1 cellular context compared by ENCODE assay signal in the genomic region with DNA sequence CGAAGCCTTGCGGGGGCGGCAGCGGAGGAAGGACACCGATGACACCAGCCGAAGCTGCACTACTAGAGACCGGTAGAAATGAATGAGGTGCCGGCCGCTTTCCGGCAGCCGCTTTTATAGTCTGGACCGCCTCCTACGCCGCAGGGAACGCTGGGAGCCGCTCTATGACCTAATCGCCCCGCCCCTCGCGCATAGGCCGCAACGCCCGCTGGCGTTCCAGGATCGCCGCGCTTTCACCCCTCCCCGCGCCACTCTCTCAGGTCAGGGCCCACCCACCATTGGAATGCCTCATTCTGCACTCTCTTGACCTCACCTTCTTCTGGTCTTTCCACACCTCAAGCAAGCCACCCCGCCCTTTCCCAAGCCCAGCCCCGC.
A peak's percentile ranks its signal among the peaks of the same experiment; 100 is the strongest.
TF ChIP-seq lines count a peak whose summit lies in the region.

Gene DDX5, minus strand, starts transcription at position 89 of the 375 bp plus-strand sequence. CDS start 170 bp downstream, outside the sequence.

TF ChIP-seq in K562, 482 proteins besides CTCF, POLR2A, EP300 and RAD21 (continued from another document and continues in another):
- TF ChIP-seq TRIM25 (IDR thresholded peaks at IDR 0.05; ENCODE audit: borderline replicate concordance), result no peak
- no peak for TF ChIP-seq GABPB2 (CRISPR knock-in tag; conservative IDR thresholded peaks at IDR 0.05)
- TF ChIP-seq LEF1 (IDR thresholded peaks at IDR 0.05), result no peak
- TF ChIP-seq KDM5B (IDR thresholded peaks at IDR 0.05; ENCODE audit: insufficient replicate concordance, low read depth, low read length), result peak; percentile 98
- peak; percentile 72; the same call in 1 of the 2 replicates for TF ChIP-seq HNRNPL (IDR thresholded peaks at IDR 0.05; ENCODE audit: low read depth, low read length)
- TF ChIP-seq AFF1 (IDR thresholded peaks at IDR 0.05; ENCODE audit: low read depth in 1 of 2, partially characterized antibody in 2 of 2), result no peak
- no peak for TF ChIP-seq ARID2 (IDR thresholded peaks at IDR 0.05)
- TF ChIP-seq PCBP1 (IDR thresholded peaks at IDR 0.05; ENCODE audit: low read depth, low read length, poor library complexity, severe bottlenecking), result peak; percentile 2
- TF ChIP-seq ZNF197 (CRISPR knock-in tag; IDR thresholded peaks at IDR 0.05; ENCODE audit: low read depth), result peak; percentile 17; the same call in 1 of the 2 replicates
- peak; percentile 97 for TF ChIP-seq GTF2F1 (IDR thresholded peaks at IDR 0.05; ENCODE audit: low read depth, low read length)
- TF ChIP-seq, protein P1, sequence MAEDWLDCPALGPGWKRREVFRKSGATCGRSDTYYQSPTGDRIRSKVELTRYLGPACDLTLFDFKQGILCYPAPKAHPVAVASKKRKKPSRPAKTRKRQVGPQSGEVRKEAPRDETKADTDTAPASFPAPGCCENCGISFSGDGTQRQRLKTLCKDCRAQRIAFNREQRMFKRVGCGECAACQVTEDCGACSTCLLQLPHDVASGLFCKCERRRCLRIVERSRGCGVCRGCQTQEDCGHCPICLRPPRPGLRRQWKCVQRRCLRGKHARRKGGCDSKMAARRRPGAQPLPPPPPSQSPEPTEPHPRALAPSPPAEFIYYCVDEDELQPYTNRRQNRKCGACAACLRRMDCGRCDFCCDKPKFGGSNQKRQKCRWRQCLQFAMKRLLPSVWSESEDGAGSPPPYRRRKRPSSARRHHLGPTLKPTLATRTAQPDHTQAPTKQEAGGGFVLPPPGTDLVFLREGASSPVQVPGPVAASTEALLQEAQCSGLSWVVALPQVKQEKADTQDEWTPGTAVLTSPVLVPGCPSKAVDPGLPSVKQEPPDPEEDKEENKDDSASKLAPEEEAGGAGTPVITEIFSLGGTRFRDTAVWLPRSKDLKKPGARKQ (CRISPR knock-in tag; IDR thresholded peaks at IDR 0.05), result no peak
- TF ChIP-seq ZBTB8A (IDR thresholded peaks at IDR 0.05; ENCODE audit: partially characterized antibody), result no peak
- no peak for TF ChIP-seq TCF7L2 (IDR thresholded peaks at IDR 0.05; ENCODE audit: low read depth, low read length)
- TF ChIP-seq SAP30 (IDR thresholded peaks at IDR 0.05; ENCODE audit: borderline replicate concordance, insufficient read depth, low read depth, low read length, poor library complexity, severe bottlenecking), result peak; percentile 81
- no peak for TF ChIP-seq MLX (CRISPR knock-in tag; conservative IDR thresholded peaks at IDR 0.05)
- TF ChIP-seq ZNF274 (IDR thresholded peaks at IDR 0.05; ENCODE audit: borderline replicate concordance, low read depth, low read length), result no peak
- TF ChIP-seq GTF2A2 (tag; IDR thresholded peaks at IDR 0.05), result peak; percentile 93
- TF ChIP-seq ZNF354B (CRISPR knock-in tag; IDR thresholded peaks at IDR 0.05), result no peak
- TF ChIP-seq NR2C1 (IDR thresholded peaks at IDR 0.05), result peak; percentile 81
- TF ChIP-seq NR2C1 (tag; IDR thresholded peaks at IDR 0.05), result peak; percentile 86
- TF ChIP-seq CXXC5 (CRISPR knock-in tag; IDR thresholded peaks at IDR 0.05), result no peak; the same call in 1 of the 2 replicates
- TF ChIP-seq ARNT (IDR thresholded peaks at IDR 0.05), result no peak
- TF ChIP-seq MAZ (CRISPR knock-in tag; conservative IDR thresholded peaks at IDR 0.05 in 1 of 2, IDR thresholded peaks at IDR 0.05 in 1 of 2), result peak; percentile 37 to 94; a peak in 3 of 4 replicates
- peak; percentile 96 for TF ChIP-seq ZEB2 (IDR thresholded peaks at IDR 0.05)
- no peak; the same call in 1 of the 2 replicates for TF ChIP-seq FOXP1 (CRISPR knock-in tag; IDR thresholded peaks at IDR 0.05)
- TF ChIP-seq TAF7 (tag; IDR thresholded peaks at IDR 0.05), result peak; percentile 97
- TF ChIP-seq ZNF785 (CRISPR knock-in tag; IDR thresholded peaks at IDR 0.05), result no peak
- TF ChIP-seq ZNF41 (CRISPR knock-in tag; conservative IDR thresholded peaks at IDR 0.05), result no peak
- peak; percentile 98 for TF ChIP-seq POLR2H (tag; IDR thresholded peaks at IDR 0.05; ENCODE audit: low read depth)
- TF ChIP-seq CREBBP (IDR thresholded peaks at IDR 0.05; ENCODE audit: low read depth, low read length), result no peak
- no peak for TF ChIP-seq ZFP91 (CRISPR knock-in tag; IDR thresholded peaks at IDR 0.05)
- TF ChIP-seq PURB (CRISPR knock-in tag; IDR thresholded peaks at IDR 0.05; ENCODE audit: low read depth), result no peak
- TF ChIP-seq MCM3 (IDR thresholded peaks at IDR 0.05), result no peak
- peak; percentile 97 for TF ChIP-seq SMAD1 (IDR thresholded peaks at IDR 0.05; ENCODE audit: low read depth, low read length, partially characterized antibody)
- peak; percentile 51; the same call in 1 of the 2 replicates for TF ChIP-seq STAG1 (CRISPR knock-in tag; IDR thresholded peaks at IDR 0.05; ENCODE audit: borderline replicate concordance)
- no peak for TF ChIP-seq ZNF280B (CRISPR knock-in tag; IDR thresholded peaks at IDR 0.05)
- TF ChIP-seq ELK1 (CRISPR knock-in tag; IDR thresholded peaks at IDR 0.05), result no peak
- TF ChIP-seq, protein P2, sequence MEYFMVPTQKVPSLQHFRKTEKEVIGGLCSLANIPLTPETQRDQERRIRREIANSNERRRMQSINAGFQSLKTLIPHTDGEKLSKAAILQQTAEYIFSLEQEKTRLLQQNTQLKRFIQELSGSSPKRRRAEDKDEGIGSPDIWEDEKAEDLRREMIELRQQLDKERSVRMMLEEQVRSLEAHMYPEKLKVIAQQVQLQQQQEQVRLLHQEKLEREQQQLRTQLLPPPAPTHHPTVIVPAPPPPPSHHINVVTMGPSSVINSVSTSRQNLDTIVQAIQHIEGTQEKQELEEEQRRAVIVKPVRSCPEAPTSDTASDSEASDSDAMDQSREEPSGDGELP (CRISPR knock-in tag; IDR thresholded peaks at IDR 0.05; ENCODE audit: borderline replicate concordance), result no peak
- TF ChIP-seq SUPT5H (IDR thresholded peaks at IDR 0.05), result peak; percentile 99
- TF ChIP-seq, protein P3, sequence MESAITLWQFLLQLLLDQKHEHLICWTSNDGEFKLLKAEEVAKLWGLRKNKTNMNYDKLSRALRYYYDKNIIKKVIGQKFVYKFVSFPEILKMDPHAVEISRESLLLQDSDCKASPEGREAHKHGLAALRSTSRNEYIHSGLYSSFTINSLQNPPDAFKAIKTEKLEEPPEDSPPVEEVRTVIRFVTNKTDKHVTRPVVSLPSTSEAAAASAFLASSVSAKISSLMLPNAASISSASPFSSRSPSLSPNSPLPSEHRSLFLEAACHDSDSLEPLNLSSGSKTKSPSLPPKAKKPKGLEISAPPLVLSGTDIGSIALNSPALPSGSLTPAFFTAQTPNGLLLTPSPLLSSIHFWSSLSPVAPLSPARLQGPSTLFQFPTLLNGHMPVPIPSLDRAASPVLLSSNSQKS (CRISPR knock-in tag; IDR thresholded peaks at IDR 0.05), result no peak
- peak; percentile 63; the same call in 1 of the 2 replicates for TF ChIP-seq NFIC (IDR thresholded peaks at IDR 0.05)
- TF ChIP-seq MAX (CRISPR knock-in tag; IDR thresholded peaks at IDR 0.05), result no peak
- no peak for TF ChIP-seq KAT8 (IDR thresholded peaks at IDR 0.05; ENCODE audit: low read depth)
- peak; percentile 82 for TF ChIP-seq HNRNPLL (IDR thresholded peaks at IDR 0.05; ENCODE audit: low read depth, low read length, poor library complexity, severe bottlenecking)
- TF ChIP-seq TBL1XR1 (IDR thresholded peaks at IDR 0.05; ENCODE audit: low read length in 2 of 2), result peak in 1 of 2 experiments; percentile 16; a peak in 1 of 4 replicates
- TF ChIP-seq ZNF347 (CRISPR knock-in tag; IDR thresholded peaks at IDR 0.05; ENCODE audit: low read depth), result no peak
- peak; percentile 87 to 89 for TF ChIP-seq NRF1 (conservative IDR thresholded peaks at IDR 0.05 in 1 of 2, IDR thresholded peaks at IDR 0.05 in 1 of 2)
